ENCODE assay signal across 9 cellular contexts in genomic region chr19:11573324-11573723, GRCh38. TPM values are rescaled to one million over a fixed set of nuclear protein-coding genes. Genes with fewer than 3 reads are reported as not detected.
"Had no signal": no experiment of that assay in that cellular context is flagged by ENCODE, and none has a peak within 500 bp of the region (broad histone marks: within the 10 kb centered on the region; RNA-seq: fewer than 3 reads in every experiment).

No MANE protein-coding gene starts in this region.

RNA-seq across cellular contexts. Expression of gene ACP5, which starts 4.1 kb away (rescaled TPM):
- total RNA-seq: ascending aorta had no signal

RNA-seq across cellular contexts. Expression of gene CNN1, which starts 34.7 kb away (rescaled TPM):
- total RNA-seq: activated CD4-positive, alpha-beta memory T cell treated with anti-CD3 and anti-CD28 coated beads, Interleukin-2, amount 10 ng/mL, durations not matched to agents 7 days and 5 days; activated CD4-positive, alpha-beta T cell treated with anti-CD3 and anti-CD28 coated beads for 36 hours; activated CD4-positive, alpha-beta T cell treated with anti-CD3 and anti-CD28 coated beads, Interleukin-2, amount 10 ng/mL, durations not matched to agents 7 days and 5 days; activated CD8-positive, alpha-beta memory T cell treated with anti-CD3 and anti-CD28 coated beads, Interleukin-2, amount 10 ng/mL, durations not matched to agents 7 days and 5 days; activated CD8-positive, alpha-beta T cell treated with anti-CD3 and anti-CD28 coated beads, Interleukin-2, amount 10 ng/mL, durations not matched to agents 7 days and 5 days; activated naive CD8-positive, alpha-beta T cell treated with anti-CD3 and anti-CD28 coated beads, Interleukin-2, amount 10 ng/mL, durations not matched to agents 7 days and 5 days; activated T-helper 2 cell treated with anti-CD3 and anti-CD28 coated beads, Interferon-gamma antibody, Interleukin-2, Interleukin-4, amounts not matched to agents 10 μg/mL and 5 μg/mL and 100 μg/mL, durations not matched to agents 14 hours and 24 hours and 36 hours; bronchial epithelial cell had no signal
